Comparison of ENCODE assay signal across 26 cellular contexts in genomic region chr9:11735391-11735790, GRCh38.
"Had no signal": no experiment of that assay in that cellular context is flagged by ENCODE, and none has a peak within 500 bp of the region (broad histone marks: within the 10 kb centered on the region; RNA-seq: fewer than 3 reads in every experiment).

No MANE protein-coding gene starts in this region.

- H3K27ac ChIP-seq: colonic mucosa, epithelial cell of prostate, esophagus squamous epithelium, neutrophil, thoracic aorta, uterus had no signal

- H3K36me3 Mint-ChIP-seq: activated naive CD4-positive, alpha-beta T cell treated with anti-CD3 and anti-CD28 coated beads, Interleukin-2, amount 50 U/mL, for 72 hours; naive B cell; stimulated activated effector memory CD8-positive, alpha-beta T cell treated with anti-CD3 and anti-CD28 coated beads, Interleukin-12 subunit alpha, Interleukin-12 subunit beta, amount 100 ng/mL, for 72 hours had no signal

- H3K9me3 ChIP-seq: colonic mucosa, neutrophil, uterus had no signal

- H3K4me3 Mint-ChIP-seq: activated T-cell treated with anti-CD3 and anti-CD28 coated beads, Interleukin-2, amount 50 U/mL, for 72 hours; mesothelial cell of epicardium; naive B cell; nephron progenitor cell; stimulated activated effector memory CD8-positive, alpha-beta T cell treated with anti-CD3 and anti-CD28 coated beads, Interleukin-12 subunit alpha, Interleukin-12 subunit beta, amount 100 ng/mL, for 72 hours; stimulated activated naive CD8-positive, alpha-beta T cell treated with anti-CD3 and anti-CD28 coated beads, Interleukin-15, Interleukin-2, amounts not matched to agents 100 ng/mL and 50 ng/mL, for 24 hours had no signal

- H3K4me1 ChIP-seq: colonic mucosa, esophagus squamous epithelium, uterus had no signal

- H3K36me3 ChIP-seq: colonic mucosa, esophagus squamous epithelium, neutrophil, thoracic aorta, uterus had no signal

- ATAC-seq: activated naive CD4-positive, alpha-beta T cell treated with anti-CD3 and anti-CD28 coated beads, Interleukin-2, amount 50 U/mL, for 72 hours; activated T-cell treated with anti-CD3 and anti-CD28 coated beads, Interleukin-2, amount 50 U/mL, for 72 hours; left cardiac atrium; left ventricle myocardium superior; sciatic nerve; stimulated activated effector memory CD8-positive, alpha-beta T cell treated with anti-CD3 and anti-CD28 coated beads, Interleukin-12 subunit alpha, Interleukin-12 subunit beta, amount 100 ng/mL, for 72 hours had no signal

- DNase-seq: activated CD4-positive, alpha-beta T cell treated with anti-CD3 and anti-CD28 coated beads for 4 hours; activated CD4-positive, alpha-beta T cell treated with anti-CD3 and anti-CD28 coated beads, Interleukin-2, amount 50 U/mL, for 4 hours; activated naive CD4-positive, alpha-beta T cell; activated T-cell treated with anti-CD3 and anti-CD28 coated beads for 4 hours; activated T-cell treated with anti-CD3 and anti-CD28 coated beads, Interleukin-2, amount 50 U/mL, for 72 hours; anterior cingulate cortex; colonic mucosa; effector CD8-positive, alpha-beta T cell; esophagus squamous epithelium; foreskin melanocyte; left cardiac atrium; left ventricle myocardium superior; naive B cell; nephron progenitor cell; small intestine; stimulated activated CD4-positive, alpha-beta T cell treated with anti-CD3 and anti-CD28 coated beads, Interleukin-4, amount 100 ng/mL, for 24 hours; trophoblast cell; uterus had no signal

- H3K4me3 ChIP-seq: colonic mucosa, esophagus squamous epithelium, thoracic aorta, uterus had no signal

- H3K27me3 Mint-ChIP-seq: naive B cell; stimulated activated naive CD8-positive, alpha-beta T cell treated with anti-CD3 and anti-CD28 coated beads, Interleukin-15, Interleukin-2, amounts not matched to agents 100 ng/mL and 50 ng/mL, for 24 hours had no signal

- H3K4me1 Mint-ChIP-seq: mesothelial cell of epicardium; naive B cell; nephron progenitor cell; stimulated activated effector memory CD8-positive, alpha-beta T cell treated with anti-CD3 and anti-CD28 coated beads, Interleukin-12 subunit alpha, Interleukin-12 subunit beta, amount 100 ng/mL, for 72 hours had no signal

- H3K27me3 ChIP-seq: colonic mucosa, esophagus squamous epithelium, neutrophil, uterus had no signal

- H3K27ac Mint-ChIP-seq: activated naive CD4-positive, alpha-beta T cell treated with anti-CD3 and anti-CD28 coated beads, Interleukin-2, amount 50 U/mL, for 72 hours; activated T-cell treated with anti-CD3 and anti-CD28 coated beads, Interleukin-2, amount 50 U/mL, for 72 hours; mesothelial cell of epicardium; naive B cell; nephron progenitor cell; stimulated activated effector memory CD8-positive, alpha-beta T cell treated with anti-CD3 and anti-CD28 coated beads, Interleukin-12 subunit alpha, Interleukin-12 subunit beta, amount 100 ng/mL, for 72 hours; stimulated activated naive CD8-positive, alpha-beta T cell treated with anti-CD3 and anti-CD28 coated beads, Interleukin-15, Interleukin-2, amounts not matched to agents 100 ng/mL and 50 ng/mL, for 24 hours had no signal
